8 cellular contexts compared by ENCODE assay signal in genomic region chr19:49443366-49444099, GRCh38. TPM values are rescaled to one million over a fixed set of nuclear protein-coding genes. Genes with fewer than 3 reads are reported as not detected.
DNase-seq lines count a peak whose midpoint lies in the region; TF ChIP-seq lines count a peak whose summit lies in the region.

No MANE protein-coding gene starts in this region.

- peaks cover 39% of the 10 kb centered on the region for H3K27me3 Mint-ChIP-seq in stimulated activated naive CD8-positive, alpha-beta T cell treated with anti-CD3 and anti-CD28 coated beads, Interleukin-15, Interleukin-2, amounts not matched to agents 100 ng/mL and 50 ng/mL, for 24 hours

- TF ChIP-seq POLR2A in Raji (IDR thresholded peaks at IDR 0.05; ENCODE audit: insufficient read depth, low read depth, low read length) = peak; percentile 58; the same call in 1 of the 2 replicates

- H3K9me3 ChIP-seq in neural cell (ENCODE audit: low read length) = no peaks in the 10 kb centered on the region

- no peak for TF ChIP-seq EP300 in neural cell (conservative IDR thresholded peaks at IDR 0.05; ENCODE audit: poor library complexity, severe bottlenecking)

- no peaks in the 10 kb centered on the region for H3K9me3 Mint-ChIP-seq in stimulated activated naive CD8-positive, alpha-beta T cell treated with anti-CD3 and anti-CD28 coated beads, Interleukin-15, Interleukin-2, amounts not matched to agents 100 ng/mL and 50 ng/mL, for 24 hours

- no peaks in the 10 kb centered on the region for H3K9me2 ChIP-seq in neural cell (ENCODE audit: insufficient read depth, low read length)

- peaks cover 18% of the 10 kb centered on the region for H3K36me3 Mint-ChIP-seq in stimulated activated naive CD8-positive, alpha-beta T cell treated with anti-CD3 and anti-CD28 coated beads, Interleukin-15, Interleukin-2, amounts not matched to agents 100 ng/mL and 50 ng/mL, for 24 hours (ENCODE audit: low read depth)

- H2AFZ ChIP-seq in neural cell (ENCODE audit: low read depth, low read length) = peak overlapping the region; percentile 40

- H3K4me2 ChIP-seq in neural cell (ENCODE audit: low read length) = peak overlapping the region; percentile 23

- peaks cover 36% of the 10 kb centered on the region for H3K4me1 Mint-ChIP-seq in stimulated activated naive CD8-positive, alpha-beta T cell treated with anti-CD3 and anti-CD28 coated beads, Interleukin-15, Interleukin-2, amounts not matched to agents 100 ng/mL and 50 ng/mL, for 24 hours (ENCODE audit: low read depth)

- DNase-seq in G401 (ENCODE audit: low spot score) = peak; percentile 100
- DNase-seq in HCEC 1CT = peak; percentile 94
- peak; percentile 94 for DNase-seq in M059J (ENCODE audit: low read depth)
- peak; percentile 87 for DNase-seq in activated effector memory CD4-positive, alpha-beta T cell treated with Interleukin-2 at 50 U/mL for 16 hours
- peak; percentile 94 for DNase-seq in fibroblast of the conjunctiva (ENCODE audit: low read depth)

- peaks cover 47% of the 10 kb centered on the region for H3K27me3 ChIP-seq in neural cell (ENCODE audit: insufficient read depth, low read depth, low read length)

- TF ChIP-seq CTCF in neural cell (IDR thresholded peaks at IDR 0.05; ENCODE audit: poor library complexity, severe bottlenecking) = peak; percentile 100

- H3F3A ChIP-seq in neural cell (ENCODE audit: insufficient read depth, low read length, poor library complexity, severe bottlenecking) = no peaks in the 10 kb centered on the region

- peak; percentile 89 for TF ChIP-seq RAD21 in neural cell (conservative IDR thresholded peaks at IDR 0.05)

- no peaks in the 10 kb centered on the region for H3K36me3 ChIP-seq in neural cell (ENCODE audit: insufficient read depth, low read length)

- peak overlapping the region; percentile 76 for H3K4me3 Mint-ChIP-seq in stimulated activated naive CD8-positive, alpha-beta T cell treated with anti-CD3 and anti-CD28 coated beads, Interleukin-15, Interleukin-2, amounts not matched to agents 100 ng/mL and 50 ng/mL, for 24 hours

- H3K27ac Mint-ChIP-seq in stimulated activated naive CD8-positive, alpha-beta T cell treated with anti-CD3 and anti-CD28 coated beads, Interleukin-15, Interleukin-2, amounts not matched to agents 100 ng/mL and 50 ng/mL, for 24 hours = peak overlapping the region; percentile 88

- H3K27ac ChIP-seq in neural cell (ENCODE audit: low read length) = no peak overlapping the region

- in situ Hi-C loops in G401 (cut with HindIII; ENCODE audit: low sequenced_read_pairs) = no loop called here

- H3K9ac ChIP-seq in neural cell (ENCODE audit: low read length) = peak overlapping the region; percentile 33

- H3K79me2 ChIP-seq in neural cell (replicated peaks; ENCODE audit: insufficient read depth, low read length) = no peaks in the 10 kb centered on the region

- peak overlapping the region; percentile 77 for H3K4me3 ChIP-seq in neural cell (ENCODE audit: low read length)

- H4K20me1 ChIP-seq in neural cell (ENCODE audit: insufficient read depth) = no peaks in the 10 kb centered on the region

TF ChIP-seq in neural cell, 6 proteins besides CTCF, POLR2A, EP300 and RAD21:
- TF ChIP-seq MXI1 (conservative IDR thresholded peaks at IDR 0.05; ENCODE audit: poor library complexity, severe bottlenecking) = peak; percentile 81
- TF ChIP-seq EZH2 (IDR thresholded peaks at IDR 0.05; ENCODE audit: borderline replicate concordance, insufficient read depth, low read length, poor library complexity, severe bottlenecking) = no peak
- TF ChIP-seq TAF1 (IDR thresholded peaks at IDR 0.05; ENCODE audit: low read depth) = peak; percentile 61
- TF ChIP-seq SMC3 (conservative IDR thresholded peaks at IDR 0.05; ENCODE audit: poor library complexity) = peak; percentile 99
- peak; percentile 38 for TF ChIP-seq REST (IDR thresholded peaks at IDR 0.05; ENCODE audit: borderline replicate concordance)

RNA-seq across cellular contexts. Expression of gene SLC17A7, which starts 2.2 kb away (rescaled TPM):
- 3.1 and 7.0 TPM in 2 replicates for total RNA-seq in G401 (2014; rRNA removed; shearing (Covaris generic))
- 0.57 TPM in 1 of 2 replicates, not detected in the other for total RNA-seq in M059J (2014; rRNA removed; shearing (Covaris generic))
- 0.07 TPM in 1 of 2 replicates, not detected in the other for polyA plus RNA-seq in neural cell
- not detected in 2 replicates for polyA minus RNA-seq in neural cell

RNA-seq across cellular contexts. Expression of gene PIH1D1, which starts 8.1 kb away (rescaled TPM):
- 148 and 183 TPM in 2 replicates for total RNA-seq in G401 (2014; rRNA removed; shearing (Covaris generic))
- 92.9 and 115 TPM in 2 replicates for total RNA-seq in M059J (2014; rRNA removed; shearing (Covaris generic))
- polyA plus RNA-seq in neural cell = 132 and 145 TPM in 2 replicates
- 46.8 and 56.0 TPM in 2 replicates for polyA minus RNA-seq in neural cell

RNA-seq across cellular contexts. Expression of gene ALDH16A1, which starts 9.5 kb away (rescaled TPM):
- total RNA-seq in G401 (2014; rRNA removed; shearing (Covaris generic)) = 50.9 and 65.6 TPM in 2 replicates
- 12.9 and 27.9 TPM in 2 replicates for total RNA-seq in M059J (2014; rRNA removed; shearing (Covaris generic))
- polyA plus RNA-seq in neural cell = 13.5 and 16.7 TPM in 2 replicates
- polyA minus RNA-seq in neural cell = 8.1 and 14.9 TPM in 2 replicates

RNA-seq across cellular contexts. Expression of gene GFY, which starts 18.3 kb away (rescaled TPM):
- total RNA-seq in G401 (2014; rRNA removed; shearing (Covaris generic)) = 0.55 and 1.3 TPM in 2 replicates
- not detected in 2 replicates for total RNA-seq in M059J (2014; rRNA removed; shearing (Covaris generic))
- not detected in 2 replicates for polyA plus RNA-seq in neural cell
- polyA minus RNA-seq in neural cell = not detected in 2 replicates

RNA-seq across cellular contexts. Expression of gene PTH2, which starts 20.3 kb away (rescaled TPM):
- not detected in 2 replicates for total RNA-seq in G401 (2014; rRNA removed; shearing (Covaris generic))
- total RNA-seq in M059J (2014; rRNA removed; shearing (Covaris generic)) = not detected in 2 replicates
- polyA plus RNA-seq in neural cell = not detected in 2 replicates
- polyA minus RNA-seq in neural cell = not detected in 2 replicates
